Comparison of ENCODE assay signal across 30 cellular contexts in the genomic region with DNA sequence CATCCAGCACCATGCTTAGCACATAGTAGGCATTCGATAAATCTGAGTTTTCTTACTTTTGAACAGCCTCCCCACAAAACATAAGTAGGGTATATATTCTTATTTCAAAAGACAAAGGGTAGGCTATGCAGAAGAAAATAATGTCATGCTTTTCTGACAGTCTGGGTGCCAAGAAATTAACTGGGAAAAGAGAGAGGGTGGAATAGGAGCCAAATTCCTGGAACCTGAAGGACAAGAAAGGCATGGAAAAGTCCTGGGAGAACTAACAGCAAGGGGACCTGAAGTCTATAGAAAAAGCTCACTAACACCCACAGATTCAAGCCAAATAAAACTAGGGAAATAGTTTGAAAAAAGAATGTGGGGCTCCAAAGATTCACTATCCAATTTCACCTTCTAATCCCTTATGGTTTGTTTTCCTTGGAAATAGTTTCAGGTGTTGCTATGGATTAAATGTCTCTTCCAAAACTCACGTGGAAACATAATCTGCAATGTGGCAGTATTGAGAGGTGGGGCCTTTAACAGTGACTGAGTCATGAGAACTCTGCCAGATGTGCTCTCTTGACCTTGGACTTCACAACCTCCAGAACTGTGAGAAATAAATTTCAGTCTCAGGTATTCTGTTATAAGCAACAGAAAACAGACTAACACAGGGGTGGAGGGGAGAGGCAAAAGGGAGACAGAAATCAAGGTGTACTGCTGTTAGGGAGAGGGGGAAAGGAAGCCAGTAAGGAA.
"Had no signal": no experiment of that assay in that cellular context is flagged by ENCODE, and none has a peak within 500 bp of the region (broad histone marks: within the 10 kb centered on the region; RNA-seq: fewer than 3 reads in every experiment).

No MANE protein-coding gene starts in this region.

- H3K4me1 Mint-ChIP-seq: naive thymus-derived CD4-positive, alpha-beta T cell; natural killer cell; neural crest cell; stimulated activated effector memory CD8-positive, alpha-beta T cell treated with anti-CD3 and anti-CD28 coated beads, Interleukin-12 subunit alpha, Interleukin-12 subunit beta, amount 100 ng/mL, for 72 hours; stimulated activated naive CD8-positive, alpha-beta T cell treated with anti-CD3 and anti-CD28 coated beads, Interleukin-15, amount 100 ng/mL, for 72 hours had no signal

- H3K79me2 ChIP-seq: parathyroid adenoma had no signal

- H3K9ac ChIP-seq: parathyroid adenoma had no signal

- ATAC-seq: naive thymus-derived CD4-positive, alpha-beta T cell; natural killer cell; psoas muscle; right cardiac atrium; right lobe of liver; stimulated activated effector memory CD8-positive, alpha-beta T cell treated with anti-CD3 and anti-CD28 coated beads, Interleukin-12 subunit alpha, Interleukin-12 subunit beta, amount 100 ng/mL, for 72 hours; stimulated activated naive CD8-positive, alpha-beta T cell treated with anti-CD3 and anti-CD28 coated beads, Interleukin-15, amount 100 ng/mL, for 72 hours; stimulated activated naive CD8-positive, alpha-beta T cell treated with anti-CD3 and anti-CD28 coated beads, Interleukin-15, Interleukin-2, amounts not matched to agents 100 U/mL and 50 U/mL, for 24 hours; upper lobe of right lung had no signal

- H3K4me3 Mint-ChIP-seq: naive thymus-derived CD4-positive, alpha-beta T cell; natural killer cell; nephron; neural crest cell; stimulated activated effector memory CD8-positive, alpha-beta T cell treated with anti-CD3 and anti-CD28 coated beads, Interleukin-12 subunit alpha, Interleukin-12 subunit beta, amount 100 ng/mL, for 72 hours; stimulated activated naive CD8-positive, alpha-beta T cell treated with anti-CD3 and anti-CD28 coated beads, Interleukin-15, amount 100 ng/mL, for 72 hours; type B pancreatic cell had no signal

- H2AFZ ChIP-seq: parathyroid adenoma had no signal

- H3K27me3 Mint-ChIP-seq: naive thymus-derived CD4-positive, alpha-beta T cell; progenitor cell of endocrine pancreas; stimulated activated naive CD8-positive, alpha-beta T cell treated with anti-CD3 and anti-CD28 coated beads, Interleukin-15, amount 100 ng/mL, for 72 hours; type B pancreatic cell had no signal

- FAIRE-seq: small intestine had no signal

- H3K9me3 Mint-ChIP-seq: type B pancreatic cell had no signal

- DNase-seq: naive thymus-derived CD4-positive, alpha-beta T cell; natural killer cell; nucleus accumbens; posterior cingulate gyrus; psoas muscle; right cardiac atrium; right lobe of liver; sigmoid colon; small intestine; stimulated activated CD4-positive, alpha-beta T cell treated with anti-CD3 and anti-CD28 coated beads, Interleukin-15, amount 100 ng/mL, for 24 hours; stimulated activated CD4-positive, alpha-beta T cell treated with anti-CD3 and anti-CD28 coated beads, Interleukin-2, amount 100 ng/mL, for 24 hours; stimulated activated CD4-positive, alpha-beta T cell treated with anti-CD3 and anti-CD28 coated beads, Interleukin-2, amount 100 ng/mL, for 48 hours; stimulated activated CD4-positive, alpha-beta T cell treated with anti-CD3 and anti-CD28 coated beads, Interleukin-4, amount 100 ng/mL, for 24 hours; stimulated activated naive CD4-positive, alpha-beta T cell; stimulated activated naive CD8-positive, alpha-beta T cell treated with anti-CD3 and anti-CD28 coated beads, Interleukin-15, amount 100 ng/mL, for 72 hours; stimulated activated naive CD8-positive, alpha-beta T cell treated with anti-CD3 and anti-CD28 coated beads, Interleukin-15, Interleukin-2, amounts not matched to agents 100 U/mL and 50 U/mL, for 24 hours; substantia nigra; testis; tibial artery; transverse colon; upper lobe of right lung; uterus had no signal

- H3K4me1 ChIP-seq: parathyroid adenoma, psoas muscle, right lobe of liver, sigmoid colon, suprapubic skin, testis, tibial artery, transverse colon, upper lobe of right lung, uterus had no signal

- H3K36me3 Mint-ChIP-seq: natural killer cell; stimulated activated effector memory CD8-positive, alpha-beta T cell treated with anti-CD3 and anti-CD28 coated beads, Interleukin-12 subunit alpha, Interleukin-12 subunit beta, amount 100 ng/mL, for 72 hours; type B pancreatic cell had no signal

- H3K36me3 ChIP-seq: neutrophil, right lobe of liver, sigmoid colon, suprapubic skin, tibial artery, transverse colon, upper lobe of right lung, uterus had no signal

- H3K4me3 ChIP-seq: psoas muscle, right lobe of liver, sigmoid colon, suprapubic skin, testis, tibial artery, transverse colon, upper lobe of right lung, uterus had no signal

- H3K27me3 ChIP-seq: neutrophil, right lobe of liver, sigmoid colon, suprapubic skin, testis, tibial artery, transverse colon, upper lobe of right lung, uterus had no signal

- H3K27ac Mint-ChIP-seq: naive thymus-derived CD4-positive, alpha-beta T cell; natural killer cell; progenitor cell of endocrine pancreas; stimulated activated effector memory CD8-positive, alpha-beta T cell treated with anti-CD3 and anti-CD28 coated beads, Interleukin-12 subunit alpha, Interleukin-12 subunit beta, amount 100 ng/mL, for 72 hours; stimulated activated naive CD8-positive, alpha-beta T cell treated with anti-CD3 and anti-CD28 coated beads, Interleukin-15, amount 100 ng/mL, for 72 hours; type B pancreatic cell had no signal

- H3K9me3 ChIP-seq: neutrophil, right lobe of liver, sigmoid colon, suprapubic skin, testis, tibial artery, transverse colon, upper lobe of right lung, uterus had no signal

- H3K27ac ChIP-seq: neutrophil, parathyroid adenoma, psoas muscle, right lobe of liver, sigmoid colon, suprapubic skin, testis, tibial artery, transverse colon, upper lobe of right lung, uterus had no signal
